27 cellular contexts compared by ENCODE assay signal in genomic region chr16:30858829-30859423, GRCh38. TPM values are rescaled to one million over a fixed set of nuclear protein-coding genes. Genes with fewer than 3 reads are reported as not detected.
DNase-seq lines count a peak whose midpoint lies in the region; FAIRE-seq and TF ChIP-seq lines count a peak whose summit lies in the region.
"Had no signal": no experiment of that assay in that cellular context is flagged by ENCODE, and none has a peak within 500 bp of the region (broad histone marks: within the 10 kb centered on the region; RNA-seq: fewer than 3 reads in every experiment).

No MANE protein-coding gene starts in this region.

- H4K91ac ChIP-seq in trophoblast cell (ENCODE audit: low read depth, low read length), result no peak overlapping the region

- H3K36me3 ChIP-seq in astrocyte (ENCODE audit: insufficient read depth, low read length) (peaks cover 3% of the 10 kb centered on the region), trophoblast cell (ENCODE audit: control insufficient read depth in 1 of 2, insufficient read depth in 2 of 2, low read length in 2 of 2) (no peaks in the 10 kb centered on the region), smooth muscle cell (ENCODE audit: low read depth) (no peaks in the 10 kb centered on the region)
- H3K36me3 ChIP-seq: HAP-1, Peyer's patch, SJCRH30 had no signal

- H3K4ac ChIP-seq in trophoblast cell (ENCODE audit: low read depth, low read length), result no peak overlapping the region

- H3K9me3 ChIP-seq in astrocyte (ENCODE audit: insufficient read depth, low read depth, low read length) (no peaks in the 10 kb centered on the region), trophoblast cell (ENCODE audit: insufficient read depth, low read depth, low read length) (peaks cover 2% of the 10 kb centered on the region), smooth muscle cell (replicated peaks; ENCODE audit: low read depth) (no peaks in the 10 kb centered on the region)
- H3K9me3 ChIP-seq: HAP-1, Peyer's patch, SJCRH30 had no signal

- no peak overlapping the region for H2AK5ac ChIP-seq in trophoblast cell (ENCODE audit: low read length)

- H3K4me2 ChIP-seq in astrocyte (ENCODE audit: low read length), result no peak overlapping the region
- no peak overlapping the region for H3K4me2 ChIP-seq in trophoblast cell (ENCODE audit: low read length)
- H3K4me2 ChIP-seq in smooth muscle cell, result no peak overlapping the region
- H3K4me2 ChIP-seq: GM23338 had no signal

- H4K12ac ChIP-seq in trophoblast cell (ENCODE audit: low read depth, low read length), result no peak overlapping the region

- H2AFZ ChIP-seq in astrocyte (ENCODE audit: low read depth, low read length) (no peak overlapping the region), trophoblast cell (ENCODE audit: insufficient read depth, low read length, poor library complexity) (no peak overlapping the region), smooth muscle cell (ENCODE audit: low read depth) (no peak overlapping the region)
- H2AFZ ChIP-seq: GM23338 had no signal

- no peak for FAIRE-seq in astrocyte (lab: Jason Lieb, UNC)
- FAIRE-seq: G401.6, GM18507, HTR-8/SVneo had no signal

- H3K4me1 ChIP-seq in astrocyte (ENCODE audit: insufficient read depth, low read length), result no peaks in the 10 kb centered on the region
- peaks cover 2 to 18% of the 10 kb centered on the region in 2 experiments for H3K4me1 ChIP-seq in trophoblast cell (ENCODE audit: control insufficient read depth in 1 of 2, insufficient read depth in 2 of 2, low read length in 2 of 2)
- no peaks in the 10 kb centered on the region for H3K4me1 ChIP-seq in smooth muscle cell (ENCODE audit: low read depth)
- H3K4me1 ChIP-seq: Peyer's patch had no signal

- H3K23ac ChIP-seq in trophoblast cell (ENCODE audit: low read length), result no peak overlapping the region

- TF ChIP-seq CTCF in astrocyte (IDR thresholded peaks at IDR 0.05; ENCODE audit: insufficient read depth, low read depth, low read length) (no peak), smooth muscle cell (IDR thresholded peaks at IDR 0.05; ENCODE audit: borderline replicate concordance, insufficient read depth, poor library complexity, severe bottlenecking) (no peak)

- H3K18ac ChIP-seq in trophoblast cell (ENCODE audit: low read length), result no peak overlapping the region

- H2BK5ac ChIP-seq in trophoblast cell (ENCODE audit: low read depth, low read length, poor library complexity), result no peak overlapping the region

- no peak overlapping the region for H2BK120ac ChIP-seq in trophoblast cell (ENCODE audit: insufficient read depth, low read length, poor library complexity)

- H3K27me3 ChIP-seq in astrocyte (ENCODE audit: insufficient read depth, low read length) (no peaks in the 10 kb centered on the region), trophoblast cell (ENCODE audit: insufficient read depth, low read length) (no peaks in the 10 kb centered on the region), smooth muscle cell (ENCODE audit: low read depth) (no peaks in the 10 kb centered on the region)
- H3K27me3 ChIP-seq: Peyer's patch, SJCRH30 had no signal

- DNase-seq in EH (ENCODE audit: low read depth) (peak; percentile 48), M059J (ENCODE audit: low read depth) (peak; percentile 25), astrocyte (ENCODE audit: low read depth) (no peak), trophoblast cell (peak in 1 of 2 donors; percentile 68), smooth muscle cell (lab: John Stamatoyannopoulos, UW; ENCODE audit: unreplicated experiment) (no peak), NCI-H2081 (lab: John Stamatoyannopoulos, UW) (no peak), NCI-H146 (lab: John Stamatoyannopoulos, UW) (no peak)
- DNase-seq: AML-193; C1 segment of cervical spinal cord; CD8-positive, alpha-beta T cell; DND-41; Karpas-422; NCI-H1092 treated with DMSO at 0.1 percent for 48 hours; NCI-H1436 treated with DMSO at 0.1 percent for 48 hours; NCI-H2029; NCI-H226; NCI-H510A treated with DMSO at 0.1 percent for 48 hours; NCI-H774; NK-92 treated with Interleukin-12 subunit alpha and Interleukin-12 subunit beta, amount 100 ng/mL, for 24 hours; Peyer's patch; SJCRH30 had no signal

- H3K27ac ChIP-seq in astrocyte (ENCODE audit: low read depth, low read length) (no peak overlapping the region), trophoblast cell (ENCODE audit: low read depth, low read length) (peak overlapping the region; percentile 45), smooth muscle cell (ENCODE audit: low read depth) (no peak overlapping the region)
- H3K27ac ChIP-seq: Peyer's patch, SJCRH30 had no signal

- no peak overlapping the region for H3K9ac ChIP-seq in astrocyte (ENCODE audit: low read length)
- H3K9ac ChIP-seq in trophoblast cell (ENCODE audit: low read length), result no peak overlapping the region
- H3K9ac ChIP-seq in smooth muscle cell (ENCODE audit: low read depth), result no peak overlapping the region

- H3F3A ChIP-seq in smooth muscle cell (ENCODE audit: low read depth), result no peaks in the 10 kb centered on the region

- no peak overlapping the region for H3K14ac ChIP-seq in trophoblast cell (ENCODE audit: low read length)

- H3K79me1 ChIP-seq in trophoblast cell (ENCODE audit: low read length), result peaks cover 2% of the 10 kb centered on the region

- H3K36me3 Mint-ChIP-seq in astrocyte (ENCODE audit: low read depth, unreplicated experiment), result peaks cover 10% of the 10 kb centered on the region

- H4K8ac ChIP-seq in trophoblast cell (ENCODE audit: low read depth, low read length), result no peak overlapping the region

- H3K27ac Mint-ChIP-seq in astrocyte (ENCODE audit: unreplicated experiment), result no peak overlapping the region
- H3K27ac Mint-ChIP-seq: CD8-positive, alpha-beta T cell; GM23338; IgD-negative memory B cell had no signal

- peaks cover 3% of the 10 kb centered on the region for H3K9me3 Mint-ChIP-seq in astrocyte (ENCODE audit: unreplicated experiment)
- H3K9me3 Mint-ChIP-seq: CD8-positive, alpha-beta T cell; GM23338; IgD-negative memory B cell had no signal

- no peaks in the 10 kb centered on the region for H3K79me2 ChIP-seq in astrocyte (ENCODE audit: insufficient read depth, low read length)
- H3K79me2 ChIP-seq in trophoblast cell (ENCODE audit: control insufficient read depth, insufficient read depth, low read length, poor library complexity), result no peaks in the 10 kb centered on the region
- H3K79me2 ChIP-seq in smooth muscle cell (ENCODE audit: low read depth), result no peaks in the 10 kb centered on the region

- no peaks in the 10 kb centered on the region for H3K27me3 Mint-ChIP-seq in astrocyte (ENCODE audit: low read depth, unreplicated experiment)
- H3K27me3 Mint-ChIP-seq: IgD-negative memory B cell had no signal

- H3K4me1 Mint-ChIP-seq in astrocyte (ENCODE audit: low read depth, unreplicated experiment), result peaks cover 10% of the 10 kb centered on the region
- H3K4me1 Mint-ChIP-seq: GM23338, IgD-negative memory B cell had no signal

- H3K4me3 ChIP-seq in astrocyte (ENCODE audit: insufficient read depth, low read depth, low read length), result no peak overlapping the region
- H3K4me3 ChIP-seq in trophoblast cell (ENCODE audit: low read depth, low read length), result no peak overlapping the region
- H3K4me3 ChIP-seq in smooth muscle cell, result no peak overlapping the region
- H3K4me3 ChIP-seq: GM23338, HAP-1, Peyer's patch, SJCRH30 had no signal

- H4K20me1 ChIP-seq in astrocyte (ENCODE audit: insufficient read depth, low read length) (peaks cover 4% of the 10 kb centered on the region), smooth muscle cell (ENCODE audit: low read depth) (peaks cover 3% of the 10 kb centered on the region)

- peak overlapping the region; percentile 9 for H3K4me3 Mint-ChIP-seq in astrocyte (ENCODE audit: unreplicated experiment)
- H3K4me3 Mint-ChIP-seq: CD8-positive, alpha-beta T cell; GM23338; IgD-negative memory B cell had no signal

- no CpG with 5 or more reads among the region's 4 CpGs for WGBS in trophoblast cell (ENCODE audit: extremely low coverage, insufficient coverage, insufficient read length)
- 58% methylated on average over 4 of the region's 4 CpGs for WGBS in smooth muscle cell (ENCODE audit: low lambda C conversion rate)

- H2BK12ac ChIP-seq in trophoblast cell (ENCODE audit: low read length), result no peak overlapping the region

RNA-seq across cellular contexts. Expression of gene BCL7C, which starts 35.0 kb away (rescaled TPM):
- 33.6 and 34.7 TPM in 2 replicates for total RNA-seq in M059J (2014; rRNA removed; shearing (Covaris generic))
- total RNA-seq in astrocyte (37.7 and 40.7 TPM in 2 replicates), smooth muscle cell (27.8 and 34.2 TPM in 2 replicates)
- polyA plus RNA-seq in trophoblast cell (2013), result 28.8 TPM in 2 replicates
- polyA plus RNA-seq in smooth muscle cell, result 68.1 and 76.1 TPM in 2 replicates

RNA-seq across cellular contexts. Expression of gene CTF1, which starts 37.5 kb away (rescaled TPM):
- 0.42 TPM in 1 of 2 replicates, not detected in the other for total RNA-seq in M059J (2014; rRNA removed; shearing (Covaris generic))
- total RNA-seq in astrocyte, result 5.2 and 5.9 TPM in 2 replicates
- 6.0 and 6.4 TPM in 2 replicates for polyA plus RNA-seq in trophoblast cell (2013)
- 0.76 and 1.7 TPM in 2 replicates for total RNA-seq in smooth muscle cell
- polyA plus RNA-seq in smooth muscle cell, result 8.1 and 8.2 TPM in 2 replicates
- total RNA-seq: CD8-positive, alpha-beta T cell had no signal
- polyA plus RNA-seq: IgD-negative memory B cell had no signal

Comparison
In these comparisons a context has a peak if more than half of its experiments do, and no peak if none do; other contexts are left out.
1. DNase-seq: peak in EH (single experiment) and M059J (single experiment); none in astrocyte (single experiment), smooth muscle cell (single experiment), NCI-H2081 (0 of 2) and NCI-H146 (single experiment).